In the genomic region with DNA sequence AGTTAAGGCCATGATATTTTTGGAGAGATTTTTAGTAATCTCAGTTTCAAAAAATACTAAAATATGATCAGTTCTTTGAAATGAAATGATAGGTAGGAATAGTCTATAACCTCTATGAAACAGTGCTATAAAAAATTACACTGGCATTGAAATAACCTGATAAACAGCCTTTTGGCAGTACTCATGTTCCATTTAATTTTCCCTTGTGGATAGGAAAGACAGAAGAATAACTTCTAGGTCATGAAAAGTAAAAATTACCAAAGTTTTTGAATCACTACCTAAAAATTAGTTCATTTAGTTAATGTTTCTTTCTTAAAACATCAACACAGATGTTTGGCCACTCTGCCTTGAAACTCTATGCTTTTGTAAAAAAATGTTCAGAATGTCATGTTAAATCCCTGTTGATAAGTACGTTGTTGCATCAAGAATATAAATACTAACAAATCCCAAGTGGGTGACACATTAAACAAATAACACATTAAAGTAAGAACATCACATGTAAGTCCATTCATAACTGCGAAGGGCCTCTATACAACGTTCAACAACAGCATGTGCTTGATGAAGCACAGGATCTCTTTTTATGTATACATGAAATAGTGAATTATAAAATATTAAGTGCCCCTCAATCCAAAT, we compare ENCODE assay signal across 1 cellular context.
TF ChIP-seq lines count a peak whose summit lies in the region.

No MANE protein-coding gene starts in this region.

TF ChIP-seq in H1, 55 proteins besides CTCF, POLR2A, EP300 and RAD21 (continued from another document):
- no peak for TF ChIP-seq SIN3A (conservative IDR thresholded peaks at IDR 0.05 in 1 of 2, IDR thresholded peaks at IDR 0.05 in 1 of 2; ENCODE audit: low read depth in 1 of 2, low read length in 2 of 2)
